Comparison of ENCODE assay signal across 1 cellular context in genomic region chr2:72137498-72138010, GRCh38.
TF ChIP-seq lines count a peak whose summit lies in the region.

No MANE protein-coding gene starts in this region.

TF ChIP-seq in HepG2, 621 proteins besides CTCF, POLR2A, EP300 and RAD21 (continued from another document and continues in another):
- TF ChIP-seq XRCC5 (optimal IDR thresholded peaks at IDR 0.05; ENCODE audit: low read length) (peak; percentile 92), ZNF839 (CRISPR knock-in tag; IDR thresholded peaks at IDR 0.05; ENCODE audit: borderline replicate concordance) (no peak), IKZF4 (CRISPR knock-in tag; IDR thresholded peaks at IDR 0.05; ENCODE audit: borderline replicate concordance, low read depth, not compliant biosample characterization) (no peak), ZNF503 (CRISPR knock-in tag; IDR thresholded peaks at IDR 0.05) (no peak), MYPOP (CRISPR knock-in tag; IDR thresholded peaks at IDR 0.05) (peak; percentile 52; the same call in 1 of the 2 replicates), HMGXB4 (CRISPR knock-in tag; IDR thresholded peaks at IDR 0.05; ENCODE audit: borderline replicate concordance in 1 of 2, low read depth in 1 of 2) (peak; percentile 61 to 68; a peak in 2 of 4 replicates), HINFP (CRISPR knock-in tag; IDR thresholded peaks at IDR 0.05; ENCODE audit: low read depth) (no peak), NCOR1 (IDR thresholded peaks at IDR 0.05; ENCODE audit: borderline replicate concordance, low read length) (no peak), PRDM4 (CRISPR knock-in tag; IDR thresholded peaks at IDR 0.05; ENCODE audit: borderline replicate concordance) (no peak), KMT2B (CRISPR knock-in tag; IDR thresholded peaks at IDR 0.05) (peak; percentile 33; the same call in 1 of the 2 replicates), TGIF2 (CRISPR knock-in tag; IDR thresholded peaks at IDR 0.05) (0 out of 2 replicates have a peak, but pooled peaks have one; percentile 20), ZNF124 (CRISPR knock-in tag; IDR thresholded peaks at IDR 0.05) (no peak), ELF3 (CRISPR knock-in tag; IDR thresholded peaks at IDR 0.05) (no peak), ZNF724P (CRISPR knock-in tag; IDR thresholded peaks at IDR 0.05; ENCODE audit: borderline replicate concordance) (0 out of 2 replicates have a peak, but pooled peaks have one; percentile 41), CSRNP1 (CRISPR knock-in tag; IDR thresholded peaks at IDR 0.05) (0 out of 2 replicates have a peak, but pooled peaks have one; percentile 4), ZFP91 (CRISPR knock-in tag; IDR thresholded peaks at IDR 0.05; ENCODE audit: borderline replicate concordance) (peak; percentile 52; the same call in 1 of the 2 replicates), ARHGAP35 (CRISPR knock-in tag; IDR thresholded peaks at IDR 0.05; ENCODE audit: borderline replicate concordance) (no peak), ELF1 (CRISPR knock-in tag; IDR thresholded peaks at IDR 0.05) (peak; percentile 15; the same call in 1 of the 2 replicates), KDM2A (CRISPR knock-in tag; IDR thresholded peaks at IDR 0.05; ENCODE audit: borderline replicate concordance, low read depth) (peak; percentile 79), TARDBP (CRISPR knock-in tag; IDR thresholded peaks at IDR 0.05) (no peak), ZNF282 (IDR thresholded peaks at IDR 0.05; ENCODE audit: partially characterized antibody) (no peak), MZF1 (CRISPR knock-in tag; IDR thresholded peaks at IDR 0.05; ENCODE audit: borderline replicate concordance) (no peak), SMC3 (IDR thresholded peaks at IDR 0.05; ENCODE audit: low read length) (peak; percentile 44; the same call in 1 of the 2 replicates), ZNF333 (CRISPR knock-in tag; IDR thresholded peaks at IDR 0.05; ENCODE audit: borderline replicate concordance) (no peak), ZNF280B (CRISPR knock-in tag; IDR thresholded peaks at IDR 0.05; ENCODE audit: borderline replicate concordance) (0 out of 2 replicates have a peak, but pooled peaks have one; percentile 15), ZSCAN22 (CRISPR knock-in tag; IDR thresholded peaks at IDR 0.05) (no peak), KDM4B (CRISPR knock-in tag; IDR thresholded peaks at IDR 0.05) (0 out of 2 replicates have a peak, but pooled peaks have one; percentile 48), ZNF574 (CRISPR knock-in tag; IDR thresholded peaks at IDR 0.05) (0 out of 2 replicates have a peak, but pooled peaks have one; percentile 4), HNRNPL (IDR thresholded peaks at IDR 0.05; ENCODE audit: low read depth, low read length) (0 out of 2 replicates have a peak, but pooled peaks have one; percentile 41), RFX5 (IDR thresholded peaks at IDR 0.05; ENCODE audit: low read depth, low read length) (no peak), NR2F2 (IDR thresholded peaks at IDR 0.05; ENCODE audit: borderline replicate concordance, low read depth) (no peak), ATF1 (CRISPR knock-in tag; IDR thresholded peaks at IDR 0.05) (no peak), ZNF253 (CRISPR knock-in tag; IDR thresholded peaks at IDR 0.05; ENCODE audit: borderline replicate concordance) (no peak), RBM39 (IDR thresholded peaks at IDR 0.05; ENCODE audit: low read depth, low read length, poor library complexity, severe bottlenecking) (peak; percentile 84), KLF16 (CRISPR knock-in tag; IDR thresholded peaks at IDR 0.05) (peak in 1 of 2 experiments; percentile 29; a peak in 1 of 4 replicates), E2F5 (CRISPR knock-in tag; conservative IDR thresholded peaks at IDR 0.05) (no peak), SMARCC2 (IDR thresholded peaks at IDR 0.05) (no peak), HNRNPLL (IDR thresholded peaks at IDR 0.05; ENCODE audit: low read depth, low read length, poor library complexity, severe bottlenecking) (peak; percentile 41), HNF4A (CRISPR knock-in tag; IDR thresholded peaks at IDR 0.05) (no peak), SP1 (IDR thresholded peaks at IDR 0.05) (no peak), SP1 (CRISPR knock-in tag; IDR thresholded peaks at IDR 0.05) (0 out of 2 replicates have a peak, but pooled peaks have one; percentile 37), ZNF274 (CRISPR knock-in tag; IDR thresholded peaks at IDR 0.05) (peak; percentile 81), TAF1 (CRISPR knock-in tag; IDR thresholded peaks at IDR 0.05) (0 out of 2 replicates have a peak, but pooled peaks have one; percentile 19)
